ENCODE assay signal across 1 cellular context in genomic region chr16:11101695-11102522, GRCh38.
TF ChIP-seq lines count a peak whose summit lies in the region.

No MANE protein-coding gene starts in this region.

TF ChIP-seq in K562, 482 proteins besides CTCF, POLR2A, EP300 and RAD21 (continued from another document and continues in another):
- TF ChIP-seq ETV1 (tag; conservative IDR thresholded peaks at IDR 0.05; ENCODE audit: low read depth) (0 out of 2 replicates have a peak, but pooled peaks have one; percentile 30), USF1 (CRISPR knock-in tag; IDR thresholded peaks at IDR 0.05) (no peak), MTF1 (CRISPR knock-in tag; IDR thresholded peaks at IDR 0.05; ENCODE audit: borderline replicate concordance) (0 out of 2 replicates have a peak, but pooled peaks have one; percentile 54), HDAC8 (tag; IDR thresholded peaks at IDR 0.05) (no peak), TAF7 (tag; IDR thresholded peaks at IDR 0.05) (no peak), CHD7 (IDR thresholded peaks at IDR 0.05; ENCODE audit: low read depth, low read length) (no peak), ETV6 (IDR thresholded peaks at IDR 0.05; ENCODE audit: borderline replicate concordance in 1 of 2, low read depth in 2 of 2, low read length in 1 of 2) (peak in 1 of 2 experiments; percentile 42; a peak in 1 of 4 replicates), ETV6 (CRISPR knock-in tag; IDR thresholded peaks at IDR 0.05; ENCODE audit: borderline replicate concordance) (no peak), ZNF57 (CRISPR knock-in tag; IDR thresholded peaks at IDR 0.05) (no peak), PHF21A (IDR thresholded peaks at IDR 0.05; ENCODE audit: borderline replicate concordance, low read depth) (no peak), ZSCAN29 (IDR thresholded peaks at IDR 0.05) (no peak), ATF7 (IDR thresholded peaks at IDR 0.05) (peak; percentile 75; the same call in 1 of the 2 replicates), ZBTB17 (CRISPR knock-in tag; IDR thresholded peaks at IDR 0.05) (no peak), THAP7 (CRISPR knock-in tag; IDR thresholded peaks at IDR 0.05) (no peak), MCM5 (IDR thresholded peaks at IDR 0.05; ENCODE audit: low read depth) (no peak), SAFB (IDR thresholded peaks at IDR 0.05; ENCODE audit: borderline replicate concordance, low read depth, low read length) (no peak), RNF2 (IDR thresholded peaks at IDR 0.05) (peak; percentile 80; the same call in 1 of the 2 replicates), CREBBP (IDR thresholded peaks at IDR 0.05; ENCODE audit: low read depth, low read length) (no peak), CTBP1 (IDR thresholded peaks at IDR 0.05; ENCODE audit: borderline replicate concordance) (no peak; the same call in 1 of the 2 replicates), ARID1B (IDR thresholded peaks at IDR 0.05) (peak; percentile 98), U2AF1 (optimal IDR thresholded peaks at IDR 0.05; ENCODE audit: low read depth, low read length) (no peak), DDX20 (tag; IDR thresholded peaks at IDR 0.05; ENCODE audit: low read depth) (peak; percentile 62; the same call in 1 of the 2 replicates), HNRNPUL1 (IDR thresholded peaks at IDR 0.05; ENCODE audit: low read length) (no peak), PTRF (tag; IDR thresholded peaks at IDR 0.05) (no peak; the same call in 1 of the 2 replicates), SMAD2 (IDR thresholded peaks at IDR 0.05; ENCODE audit: low read depth, low read length) (no peak), RUNX1 (IDR thresholded peaks at IDR 0.05; ENCODE audit: low read depth) (peak; percentile 74; the same call in 1 of the 2 replicates), TARDBP (IDR thresholded peaks at IDR 0.05) (no peak; the same call in 1 of the 2 replicates)
- TF ChIP-seq, protein P1, sequence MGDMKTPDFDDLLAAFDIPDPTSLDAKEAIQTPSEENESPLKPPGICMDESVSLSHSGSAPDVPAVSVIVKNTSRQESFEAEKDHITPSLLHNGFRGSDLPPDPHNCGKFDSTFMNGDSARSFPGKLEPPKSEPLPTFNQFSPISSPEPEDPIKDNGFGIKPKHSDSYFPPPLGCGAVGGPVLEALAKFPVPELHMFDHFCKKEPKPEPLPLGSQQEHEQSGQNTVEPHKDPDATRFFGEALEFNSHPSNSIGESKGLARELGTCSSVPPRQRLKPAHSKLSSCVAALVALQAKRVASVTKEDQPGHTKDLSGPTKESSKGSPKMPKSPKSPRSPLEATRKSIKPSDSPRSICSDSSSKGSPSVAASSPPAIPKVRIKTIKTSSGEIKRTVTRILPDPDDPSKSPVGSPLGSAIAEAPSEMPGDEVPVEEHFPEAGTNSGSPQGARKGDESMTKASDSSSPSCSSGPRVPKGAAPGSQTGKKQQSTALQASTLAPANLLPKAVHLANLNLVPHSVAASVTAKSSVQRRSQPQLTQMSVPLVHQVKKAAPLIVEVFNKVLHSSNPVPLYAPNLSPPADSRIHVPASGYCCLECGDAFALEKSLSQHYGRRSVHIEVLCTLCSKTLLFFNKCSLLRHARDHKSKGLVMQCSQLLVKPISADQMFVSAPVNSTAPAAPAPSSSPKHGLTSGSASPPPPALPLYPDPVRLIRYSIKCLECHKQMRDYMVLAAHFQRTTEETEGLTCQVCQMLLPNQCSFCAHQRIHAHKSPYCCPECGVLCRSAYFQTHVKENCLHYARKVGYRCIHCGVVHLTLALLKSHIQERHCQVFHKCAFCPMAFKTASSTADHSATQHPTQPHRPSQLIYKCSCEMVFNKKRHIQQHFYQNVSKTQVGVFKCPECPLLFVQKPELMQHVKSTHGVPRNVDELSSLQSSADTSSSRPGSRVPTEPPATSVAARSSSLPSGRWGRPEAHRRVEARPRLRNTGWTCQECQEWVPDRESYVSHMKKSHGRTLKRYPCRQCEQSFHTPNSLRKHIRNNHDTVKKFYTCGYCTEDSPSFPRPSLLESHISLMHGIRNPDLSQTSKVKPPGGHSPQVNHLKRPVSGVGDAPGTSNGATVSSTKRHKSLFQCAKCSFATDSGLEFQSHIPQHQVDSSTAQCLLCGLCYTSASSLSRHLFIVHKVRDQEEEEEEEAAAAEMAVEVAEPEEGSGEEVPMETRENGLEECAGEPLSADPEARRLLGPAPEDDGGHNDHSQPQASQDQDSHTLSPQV (IDR thresholded peaks at IDR 0.05) = peak; percentile 72
- TF ChIP-seq, protein P2, sequence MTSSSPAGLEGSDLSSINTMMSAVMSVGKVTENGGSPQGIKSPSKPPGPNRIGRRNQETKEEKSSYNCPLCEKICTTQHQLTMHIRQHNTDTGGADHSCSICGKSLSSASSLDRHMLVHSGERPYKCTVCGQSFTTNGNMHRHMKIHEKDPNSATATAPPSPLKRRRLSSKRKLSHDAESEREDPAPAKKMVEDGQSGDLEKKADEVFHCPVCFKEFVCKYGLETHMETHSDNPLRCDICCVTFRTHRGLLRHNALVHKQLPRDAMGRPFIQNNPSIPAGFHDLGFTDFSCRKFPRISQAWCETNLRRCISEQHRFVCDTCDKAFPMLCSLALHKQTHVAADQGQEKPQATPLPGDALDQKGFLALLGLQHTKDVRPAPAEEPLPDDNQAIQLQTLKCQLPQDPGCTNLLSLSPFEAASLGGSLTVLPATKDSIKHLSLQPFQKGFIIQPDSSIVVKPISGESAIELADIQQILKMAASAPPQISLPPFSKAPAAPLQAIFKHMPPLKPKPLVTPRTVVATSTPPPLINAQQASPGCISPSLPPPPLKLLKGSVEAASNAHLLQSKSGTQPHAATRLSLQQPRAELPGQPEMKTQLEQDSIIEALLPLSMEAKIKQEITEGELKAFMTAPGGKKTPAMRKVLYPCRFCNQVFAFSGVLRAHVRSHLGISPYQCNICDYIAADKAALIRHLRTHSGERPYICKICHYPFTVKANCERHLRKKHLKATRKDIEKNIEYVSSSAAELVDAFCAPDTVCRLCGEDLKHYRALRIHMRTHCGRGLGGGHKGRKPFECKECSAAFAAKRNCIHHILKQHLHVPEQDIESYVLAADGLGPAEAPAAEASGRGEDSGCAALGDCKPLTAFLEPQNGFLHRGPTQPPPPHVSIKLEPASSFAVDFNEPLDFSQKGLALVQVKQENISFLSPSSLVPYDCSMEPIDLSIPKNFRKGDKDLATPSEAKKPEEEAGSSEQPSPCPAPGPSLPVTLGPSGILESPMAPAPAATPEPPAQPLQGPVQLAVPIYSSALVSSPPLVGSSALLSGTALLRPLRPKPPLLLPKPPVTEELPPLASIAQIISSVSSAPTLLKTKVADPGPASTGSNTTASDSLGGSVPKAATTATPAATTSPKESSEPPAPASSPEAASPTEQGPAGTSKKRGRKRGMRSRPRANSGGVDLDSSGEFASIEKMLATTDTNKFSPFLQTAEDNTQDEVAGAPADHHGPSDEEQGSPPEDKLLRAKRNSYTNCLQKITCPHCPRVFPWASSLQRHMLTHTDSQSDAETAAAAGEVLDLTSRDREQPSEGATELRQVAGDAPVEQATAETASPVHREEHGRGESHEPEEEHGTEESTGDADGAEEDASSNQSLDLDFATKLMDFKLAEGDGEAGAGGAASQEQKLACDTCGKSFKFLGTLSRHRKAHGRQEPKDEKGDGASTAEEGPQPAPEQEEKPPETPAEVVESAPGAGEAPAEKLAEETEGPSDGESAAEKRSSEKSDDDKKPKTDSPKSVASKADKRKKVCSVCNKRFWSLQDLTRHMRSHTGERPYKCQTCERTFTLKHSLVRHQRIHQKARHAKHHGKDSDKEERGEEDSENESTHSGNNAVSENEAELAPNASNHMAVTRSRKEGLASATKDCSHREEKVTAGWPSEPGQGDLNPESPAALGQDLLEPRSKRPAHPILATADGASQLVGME (CRISPR knock-in tag; IDR thresholded peaks at IDR 0.05) = no peak
- TF ChIP-seq, protein P3, sequence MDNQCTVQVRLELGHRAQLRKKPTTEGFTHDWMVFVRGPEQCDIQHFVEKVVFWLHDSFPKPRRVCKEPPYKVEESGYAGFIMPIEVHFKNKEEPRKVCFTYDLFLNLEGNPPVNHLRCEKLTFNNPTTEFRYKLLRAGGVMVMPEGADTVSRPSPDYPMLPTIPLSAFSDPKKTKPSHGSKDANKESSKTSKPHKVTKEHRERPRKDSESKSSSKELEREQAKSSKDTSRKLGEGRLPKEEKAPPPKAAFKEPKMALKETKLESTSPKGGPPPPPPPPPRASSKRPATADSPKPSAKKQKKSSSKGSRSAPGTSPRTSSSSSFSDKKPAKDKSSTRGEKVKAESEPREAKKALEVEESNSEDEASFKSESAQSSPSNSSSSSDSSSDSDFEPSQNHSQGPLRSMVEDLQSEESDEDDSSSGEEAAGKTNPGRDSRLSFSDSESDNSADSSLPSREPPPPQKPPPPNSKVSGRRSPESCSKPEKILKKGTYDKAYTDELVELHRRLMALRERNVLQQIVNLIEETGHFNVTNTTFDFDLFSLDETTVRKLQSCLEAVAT (IDR thresholded peaks at IDR 0.05) = no peak
- TF ChIP-seq, protein P4, sequence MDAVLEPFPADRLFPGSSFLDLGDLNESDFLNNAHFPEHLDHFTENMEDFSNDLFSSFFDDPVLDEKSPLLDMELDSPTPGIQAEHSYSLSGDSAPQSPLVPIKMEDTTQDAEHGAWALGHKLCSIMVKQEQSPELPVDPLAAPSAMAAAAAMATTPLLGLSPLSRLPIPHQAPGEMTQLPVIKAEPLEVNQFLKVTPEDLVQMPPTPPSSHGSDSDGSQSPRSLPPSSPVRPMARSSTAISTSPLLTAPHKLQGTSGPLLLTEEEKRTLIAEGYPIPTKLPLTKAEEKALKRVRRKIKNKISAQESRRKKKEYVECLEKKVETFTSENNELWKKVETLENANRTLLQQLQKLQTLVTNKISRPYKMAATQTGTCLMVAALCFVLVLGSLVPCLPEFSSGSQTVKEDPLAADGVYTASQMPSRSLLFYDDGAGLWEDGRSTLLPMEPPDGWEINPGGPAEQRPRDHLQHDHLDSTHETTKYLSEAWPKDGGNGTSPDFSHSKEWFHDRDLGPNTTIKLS (IDR thresholded peaks at IDR 0.05; ENCODE audit: borderline replicate concordance, low read depth) = no peak
